Comparison of ENCODE assay signal across 9 cellular contexts in genomic region chrX:124232523-124233201, GRCh38.
A peak's percentile ranks its signal among the peaks of the same experiment; 100 is the strongest.
DNase-seq lines count a peak whose midpoint lies in the region; ATAC-seq lines count a peak whose summit lies in the region.
"Had no signal": no experiment of that assay in that cellular context is flagged by ENCODE, and none has a peak within 500 bp of the region (broad histone marks: within the 10 kb centered on the region; RNA-seq: fewer than 3 reads in every experiment).

No MANE protein-coding gene starts in this region.

- H3K36me3 Mint-ChIP-seq in activated CD4-positive, alpha-beta T cell treated with anti-CD3 and anti-CD28 coated beads, Interleukin-2, amount 10 ng/mL, durations not matched to agents 24 days and 14 days (ENCODE audit: low read depth): no peaks in the 10 kb centered on the region

- intact Hi-C loops in activated CD4-positive, alpha-beta T cell treated with anti-CD3 and anti-CD28 coated beads, Interleukin-2, amount 10 ng/mL, durations not matched to agents 24 days and 14 days (cut with micrococcal nuclease): loop anchor here (1.0 kb wide), 2 partner anchors 8 to 14 kb away; no protein-coding TSS in a partner anchor

- DNase-seq in stimulated activated CD4-positive, alpha-beta T cell treated with anti-CD3 and anti-CD28 coated beads, Interleukin-12 subunit alpha, Interleukin-12 subunit beta, amount 100 ng/mL, for 4 hours: peak; percentile 26
- no peak for DNase-seq in stimulated activated CD4-positive, alpha-beta T cell treated with anti-CD3 and anti-CD28 coated beads, Interleukin-2, amount 100 ng/mL, for 48 hours
- DNase-seq in activated CD4-positive, alpha-beta T cell treated with anti-CD3 and anti-CD28 coated beads, Interleukin-2, amount 10 ng/mL, durations not matched to agents 24 days and 14 days: peak; percentile 65
- peak in 1 of 2 donors; percentile 53 for DNase-seq in stimulated activated naive CD8-positive, alpha-beta T cell treated with anti-CD3 and anti-CD28 coated beads, Interleukin-15, amount 100 ng/mL, for 72 hours
- no peak for DNase-seq in iPS-NIHi7 (ENCODE audit: extremely low spot score)
- DNase-seq in NCI-H69 (lab: John Stamatoyannopoulos, UW): no peak
- DNase-seq in superior temporal gyrus (ENCODE audit: extremely low spot score): no peak
- DNase-seq: NCI-H226 had no signal

- peak; percentile 82 for ATAC-seq in HG03039 (IDR thresholded peaks at IDR 0.05; ENCODE audit: unreplicated experiment)
- peak; percentile 90 for ATAC-seq in stimulated activated naive CD8-positive, alpha-beta T cell treated with anti-CD3 and anti-CD28 coated beads, Interleukin-15, amount 100 ng/mL, for 72 hours

- H3K27me3 Mint-ChIP-seq in activated CD4-positive, alpha-beta T cell treated with anti-CD3 and anti-CD28 coated beads, Interleukin-2, amount 10 ng/mL, durations not matched to agents 24 days and 14 days: no peaks in the 10 kb centered on the region
- H3K27me3 Mint-ChIP-seq in stimulated activated naive CD8-positive, alpha-beta T cell treated with anti-CD3 and anti-CD28 coated beads, Interleukin-15, amount 100 ng/mL, for 72 hours: no peaks in the 10 kb centered on the region

- peak overlapping the region; percentile 20 for H3K27ac Mint-ChIP-seq in activated CD4-positive, alpha-beta T cell treated with anti-CD3 and anti-CD28 coated beads, Interleukin-2, amount 10 ng/mL, durations not matched to agents 24 days and 14 days
- no peak overlapping the region for H3K27ac Mint-ChIP-seq in stimulated activated naive CD8-positive, alpha-beta T cell treated with anti-CD3 and anti-CD28 coated beads, Interleukin-15, amount 100 ng/mL, for 72 hours

- no peaks in the 10 kb centered on the region for H3K9me3 Mint-ChIP-seq in activated CD4-positive, alpha-beta T cell treated with anti-CD3 and anti-CD28 coated beads, Interleukin-2, amount 10 ng/mL, durations not matched to agents 24 days and 14 days
- no peaks in the 10 kb centered on the region for H3K9me3 Mint-ChIP-seq in stimulated activated naive CD8-positive, alpha-beta T cell treated with anti-CD3 and anti-CD28 coated beads, Interleukin-15, amount 100 ng/mL, for 72 hours

- H3K4me3 Mint-ChIP-seq in activated CD4-positive, alpha-beta T cell treated with anti-CD3 and anti-CD28 coated beads, Interleukin-2, amount 10 ng/mL, durations not matched to agents 24 days and 14 days: no peak overlapping the region
- peak overlapping the region in 1 of 2 donors; percentile 6 for H3K4me3 Mint-ChIP-seq in stimulated activated naive CD8-positive, alpha-beta T cell treated with anti-CD3 and anti-CD28 coated beads, Interleukin-15, amount 100 ng/mL, for 72 hours

- H3K4me1 Mint-ChIP-seq in activated CD4-positive, alpha-beta T cell treated with anti-CD3 and anti-CD28 coated beads, Interleukin-2, amount 10 ng/mL, durations not matched to agents 24 days and 14 days: peaks cover 9% of the 10 kb centered on the region
- peaks cover 36% of the 10 kb centered on the region for H3K4me1 Mint-ChIP-seq in stimulated activated naive CD8-positive, alpha-beta T cell treated with anti-CD3 and anti-CD28 coated beads, Interleukin-15, amount 100 ng/mL, for 72 hours

Comparison
In these comparisons a context has a peak if more than half of its experiments do, and no peak if none do; other contexts are left out.
1. DNase-seq: peak in stimulated activated CD4-positive, alpha-beta T cell treated with anti-CD3 and anti-CD28 coated beads, Interleukin-12 subunit alpha, Interleukin-12 subunit beta, amount 100 ng/mL, for 4 hours (single experiment) and activated CD4-positive, alpha-beta T cell treated with anti-CD3 and anti-CD28 coated beads, Interleukin-2, amount 10 ng/mL, durations not matched to agents 24 days and 14 days (single experiment); none in stimulated activated CD4-positive, alpha-beta T cell treated with anti-CD3 and anti-CD28 coated beads, Interleukin-2, amount 100 ng/mL, for 48 hours (0 of 2), iPS-NIHi7 (single experiment), NCI-H69 (single experiment) and superior temporal gyrus (single experiment).